In genomic region chr10:92054807-92055206, GRCh38 we compare ENCODE assay signal across 2 cellular contexts.
TF ChIP-seq lines count a peak whose summit lies in the region.

No MANE protein-coding gene starts in this region.

TF ChIP-seq in HEK293, 187 proteins besides CTCF, POLR2A, EP300 and RAD21:
- TF ChIP-seq ZNF146 (tag by site-specific recombination; IDR thresholded peaks at IDR 0.05) (peak; percentile 97), ZNF501 (tag by site-specific recombination; IDR thresholded peaks at IDR 0.05) (no peak), ZNF624 (tag by site-specific recombination; IDR thresholded peaks at IDR 0.05) (no peak), ZNF280D (tag by site-specific recombination; IDR thresholded peaks at IDR 0.05) (0 out of 2 replicates have a peak, but pooled peaks have one; percentile 7), ZNF398 (tag by site-specific recombination; IDR thresholded peaks at IDR 0.05) (no peak), KLF7 (tag by site-specific recombination; IDR thresholded peaks at IDR 0.05; ENCODE audit: borderline replicate concordance) (no peak)
- TF ChIP-seq, protein P1, sequence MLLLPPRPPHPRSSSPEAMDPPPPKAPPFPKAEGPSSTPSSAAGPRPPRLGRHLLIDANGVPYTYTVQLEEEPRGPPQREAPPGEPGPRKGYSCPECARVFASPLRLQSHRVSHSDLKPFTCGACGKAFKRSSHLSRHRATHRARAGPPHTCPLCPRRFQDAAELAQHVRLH (tag by site-specific recombination; IDR thresholded peaks at IDR 0.05), result peak; percentile 59; the same call in 1 of the 2 replicates

TF ChIP-seq in H1, 55 proteins besides CTCF, POLR2A, EP300 and RAD21:
- TF ChIP-seq ASH2L (IDR thresholded peaks at IDR 0.05; ENCODE audit: low read length) (no peak), KDM1A (IDR thresholded peaks at IDR 0.05; ENCODE audit: borderline replicate concordance, low read length) (0 out of 2 replicates have a peak, but pooled peaks have one; percentile 13)
